26 cellular contexts compared by ENCODE assay signal in genomic region chr12:107119091-107119490, GRCh38. TPM values are rescaled to one million over a fixed set of nuclear protein-coding genes. Genes with fewer than 3 reads are reported as not detected.
A peak's percentile ranks its signal among the peaks of the same experiment; 100 is the strongest.
DNase-seq lines count a peak whose midpoint lies in the region; ATAC-seq, FAIRE-seq and TF ChIP-seq lines count a peak whose summit lies in the region.
"Had no signal": no experiment of that assay in that cellular context is flagged by ENCODE, and none has a peak within 500 bp of the region (broad histone marks: within the 10 kb centered on the region; RNA-seq: fewer than 3 reads in every experiment).

No MANE protein-coding gene starts in this region.

- no peak overlapping the region for H2BK20ac ChIP-seq in H1 (ENCODE audit: low read length)

- H3K4me1 Mint-ChIP-seq in activated naive CD8-positive, alpha-beta T cell treated with anti-CD3 and anti-CD28 coated beads for 36 hours = no peaks in the 10 kb centered on the region

- 96% methylated on average over 3 of the region's 3 CpGs; no CpG with 5 or more reads in 1 of the 2 experiments for WGBS in H1 (ENCODE audit: extremely low coverage in 1 of 2, insufficient coverage in 1 of 2, insufficient read length in 1 of 2, insufficient replicate concordance in 2 of 2, low coverage in 1 of 2, low lambda C conversion rate in 2 of 2, missing lambda C conversion rate in 1 of 2), 2 experiments
- 33 to 60% (median 43%) methylated on average over 3 of the region's 3 CpGs for WGBS in small intestine, 3 donors

- H2BK120ac ChIP-seq in H1 (replicated peaks; ENCODE audit: low read depth, low read length) = no peak overlapping the region

- H3K27me3 ChIP-seq in H1 (replicated peaks in 1 of 4; ENCODE audit: control insufficient read depth in 3 of 4, extremely low read depth in 1 of 4, insufficient read depth in 3 of 4, low read length in 3 of 4) (no peaks in the 10 kb centered on the region), small intestine (ENCODE audit: control insufficient read depth in 2 of 2, insufficient read depth in 2 of 2, low read length in 2 of 2) (peaks cover 0 to 3% of the 10 kb centered on the region in 2 donors)
- H3K27me3 ChIP-seq: BLaER1 treated with 17β-estradiol and CSF1 and Interleukin-3, amounts not matched to agents 10 nM and 100 nM had no signal

- no peak overlapping the region for H3K14ac ChIP-seq in H1 (ENCODE audit: insufficient read length)

- H2AFZ ChIP-seq in H1 (ENCODE audit: low read length) = 0 out of 2 replicates have a peak overlapping the region, but pooled peaks have one; percentile 30

- TF ChIP-seq POLR2A in H1 (IDR thresholded peaks at IDR 0.05; ENCODE audit: control extremely low read depth in 1 of 2, low read depth in 2 of 2, low read length in 2 of 2) (no peak), GM18505 (IDR thresholded peaks at IDR 0.05; ENCODE audit: borderline replicate concordance, extremely low read depth, insufficient read depth, insufficient read length) (no peak)

- POLR2A ChIA-PET in H1 (lab: Charles Lee; ENCODE audit: partially characterized antibody) = no interaction called here

- H3K9ac ChIP-seq in H1 (replicated peaks in 1 of 4; ENCODE audit: extremely low read depth in 1 of 4, low read depth in 3 of 4, low read length in 3 of 4) = no peak overlapping the region
- H3K9ac ChIP-seq: BLaER1 treated with 17β-estradiol and CSF1 and Interleukin-3, amounts not matched to agents 10 nM and 100 nM had no signal

- ATAC-seq in mucosa of descending colon (peak; percentile 86), GM18505 (IDR thresholded peaks at IDR 0.05; ENCODE audit: unreplicated experiment) (no peak), GM18861 (IDR thresholded peaks at IDR 0.05; ENCODE audit: unreplicated experiment) (no peak)
- ATAC-seq: A549; CD8-positive, alpha-beta T cell; GM12878 had no signal

- no peak overlapping the region for H4K8ac ChIP-seq in H1 (ENCODE audit: extremely low read depth, insufficient read depth, low read length)

- no peak overlapping the region for H2BK5ac ChIP-seq in H1 (ENCODE audit: low read depth, low read length)

- no peak overlapping the region for H4K5ac ChIP-seq in H1 (ENCODE audit: insufficient read length, low read depth, low read length)

- H3K4me3 ChIP-seq in H1 (ENCODE audit: extremely low read depth in 1 of 4, insufficient read depth in 2 of 4, low read depth in 3 of 4, low read length in 4 of 4) = no peak overlapping the region
- no peak overlapping the region for H3K4me3 ChIP-seq in mucosa of descending colon
- no peak overlapping the region for H3K4me3 ChIP-seq in small intestine (ENCODE audit: low read depth in 1 of 2, low read length in 2 of 2)
- H3K4me3 ChIP-seq: A549; BLaER1 treated with 17β-estradiol and CSF1 and Interleukin-3, amounts not matched to agents 10 nM and 100 nM; GM12878 had no signal

- H3K27ac ChIP-seq in H1 (ENCODE audit: low read depth, low read length) = no peak overlapping the region
- no peak overlapping the region for H3K27ac ChIP-seq in small intestine (ENCODE audit: low read depth in 1 of 2, low read length in 1 of 2)
- H3K27ac ChIP-seq: 22Rv1; A549; BLaER1 treated with 17β-estradiol and CSF1 and Interleukin-3, amounts not matched to agents 10 nM and 100 nM; C4-2B had no signal

- H4K20me1 ChIP-seq in H1 (replicated peaks in 1 of 2; ENCODE audit: control insufficient read depth in 1 of 2, insufficient read depth in 2 of 2, low read length in 2 of 2) = no peaks in the 10 kb centered on the region
- H4K20me1 ChIP-seq: BLaER1 treated with 17β-estradiol and CSF1 and Interleukin-3, amounts not matched to agents 10 nM and 100 nM had no signal

- H3K79me1 ChIP-seq in H1 (ENCODE audit: low read depth, low read length) = no peaks in the 10 kb centered on the region

- H3K9me3 Mint-ChIP-seq in activated naive CD8-positive, alpha-beta T cell treated with anti-CD3 and anti-CD28 coated beads for 36 hours = no peaks in the 10 kb centered on the region
- H3K9me3 Mint-ChIP-seq: CD4-positive, alpha-beta T cell; CD8-positive, alpha-beta T cell had no signal

- H3K4me3 Mint-ChIP-seq in activated naive CD8-positive, alpha-beta T cell treated with anti-CD3 and anti-CD28 coated beads for 36 hours = no peak overlapping the region
- H3K4me3 Mint-ChIP-seq: B cell; CD4-positive, alpha-beta T cell; CD8-positive, alpha-beta T cell had no signal

- no peak for DNase-seq in D721Med (ENCODE audit: insufficient read length, low spot score)
- DNase-seq in H1 (ENCODE audit: low read depth in 1 of 2, low spot score in 2 of 2) = no peak
- no peak for DNase-seq in mucosa of descending colon
- peak; percentile 63 for DNase-seq in small intestine
- no peak for DNase-seq in activated naive CD8-positive, alpha-beta T cell treated with anti-CD3 and anti-CD28 coated beads for 36 hours
- DNase-seq: AML-193; Caco-2; Calu3; CD4-positive, alpha-beta T cell; CD8-positive, alpha-beta T cell; DMS 273 treated with DMSO at 0.1 percent for 48 hours; DMS153; DMS53; DMS79; DND-41; EL; GDM1 had no signal

- no peak overlapping the region for H3K27ac Mint-ChIP-seq in activated naive CD8-positive, alpha-beta T cell treated with anti-CD3 and anti-CD28 coated beads for 36 hours
- H3K27ac Mint-ChIP-seq: B cell; CD4-positive, alpha-beta T cell; CD8-positive, alpha-beta T cell had no signal

- FAIRE-seq in D721Med (lab: Jason Lieb, UNC) (peak; percentile 38), H1 (lab: Jason Lieb, UNC) (no peak), small intestine (lab: Jason Lieb, UNC) (no peak)
- FAIRE-seq: A549, GM12878, GM12892 had no signal

- TF ChIP-seq EP300 in H1 (IDR thresholded peaks at IDR 0.05; ENCODE audit: borderline replicate concordance in 1 of 2, low read depth in 2 of 2, low read length in 2 of 2) = no peak

- no peak overlapping the region for H2BK15ac ChIP-seq in H1 (ENCODE audit: low read length)

- H3K27me3 Mint-ChIP-seq in activated naive CD8-positive, alpha-beta T cell treated with anti-CD3 and anti-CD28 coated beads for 36 hours = peaks cover 16% of the 10 kb centered on the region

- H3K4me1 ChIP-seq in H1 (replicated peaks in 1 of 4; ENCODE audit: control insufficient read depth in 3 of 4, insufficient read depth in 4 of 4, low read length in 3 of 4) = peaks cover 0 to 4% (median 1%) of the 10 kb centered on the region in 4 experiments; a peak in 4 of 7 replicates
- peaks cover 4% of the 10 kb centered on the region for H3K4me1 ChIP-seq in mucosa of descending colon (ENCODE audit: low read depth)
- peaks cover 0 to 4% of the 10 kb centered on the region in 2 donors for H3K4me1 ChIP-seq in small intestine (ENCODE audit: control insufficient read depth in 2 of 2, insufficient read depth in 1 of 2, low read depth in 1 of 2, low read length in 1 of 2)
- H3K4me1 ChIP-seq: A549, Caco-2 had no signal

- no peak overlapping the region for H3K23ac ChIP-seq in H1 (ENCODE audit: insufficient read length)

- no peak overlapping the region for H2BK12ac ChIP-seq in H1 (ENCODE audit: low read depth, low read length)

- TF ChIP-seq RAD21 in H1 (IDR thresholded peaks at IDR 0.05 in 1 of 2, conservative IDR thresholded peaks at IDR 0.05 in 1 of 2; ENCODE audit: low read depth in 2 of 2, low read length in 2 of 2) = no peak

- CTCF ChIA-PET in H1 (lab: Charles Lee; ENCODE audit: partially characterized antibody) = interaction anchor here (0.5 to 9.2 kb wide), 4 partner anchors 12 to 85 kb away, joined by 3 to 77 read pairs (median 10); no protein-coding TSS in a partner anchor

- no peaks in the 10 kb centered on the region for H3K23me2 ChIP-seq in H1 (ENCODE audit: low read depth, low read length)

- H3K18ac ChIP-seq in H1 (ENCODE audit: extremely low read depth, low read length) = no peak overlapping the region

- H3K36me3 ChIP-seq in H1 (ENCODE audit: control insufficient read depth in 2 of 4, insufficient read depth in 4 of 4, low read length in 3 of 4) (no peaks in the 10 kb centered on the region), mucosa of descending colon (ENCODE audit: low read depth) (no peaks in the 10 kb centered on the region), small intestine (ENCODE audit: control insufficient read depth in 2 of 2, insufficient read depth in 2 of 2, low read length in 2 of 2) (no peaks in the 10 kb centered on the region)
- H3K36me3 ChIP-seq: BLaER1 treated with 17β-estradiol and CSF1 and Interleukin-3, amounts not matched to agents 10 nM and 100 nM had no signal

- intact Hi-C loops in mucosa of descending colon (cut with DNase I, micrococcal nuclease) = no loop called here

- H3K9me3 ChIP-seq in H1 (ENCODE audit: insufficient read depth in 2 of 2, low read depth in 1 of 2, low read length in 1 of 2) (no peaks in the 10 kb centered on the region), mucosa of descending colon (no peaks in the 10 kb centered on the region), small intestine (ENCODE audit: control insufficient read depth, low read depth) (no peaks in the 10 kb centered on the region)
- H3K9me3 ChIP-seq: A549 had no signal

- no peak overlapping the region for H4K91ac ChIP-seq in H1 (replicated peaks; ENCODE audit: insufficient read length, low read length)

- H2AK5ac ChIP-seq in H1 (ENCODE audit: low read depth, low read length) = no peak overlapping the region

- no peak overlapping the region for H3K56ac ChIP-seq in H1 (replicated peaks; ENCODE audit: insufficient read length, low read depth, low read length)

- H3K4ac ChIP-seq in H1 (replicated peaks; ENCODE audit: insufficient read length, low read depth, low read length) = no peak overlapping the region

- no peak for TF ChIP-seq CTCF in D721Med (IDR thresholded peaks at IDR 0.05; ENCODE audit: insufficient read depth, missing control alignments)
- no peak for TF ChIP-seq CTCF in H1 (IDR thresholded peaks at IDR 0.05; ENCODE audit: control extremely low read depth in 1 of 3, insufficient read depth in 1 of 3, low read depth in 1 of 3, low read length in 3 of 3)
- no peak for TF ChIP-seq CTCF in mucosa of descending colon (IDR thresholded peaks at IDR 0.05)

- H3K4me2 ChIP-seq in H1 (ENCODE audit: insufficient read depth in 1 of 2, low read depth in 2 of 2, low read length in 2 of 2) = no peak overlapping the region
- H3K4me2 ChIP-seq: A549; BLaER1 treated with 17β-estradiol and CSF1 and Interleukin-3, amounts not matched to agents 10 nM and 100 nM had no signal

- no peaks in the 10 kb centered on the region for H3K36me3 Mint-ChIP-seq in activated naive CD8-positive, alpha-beta T cell treated with anti-CD3 and anti-CD28 coated beads for 36 hours
- H3K36me3 Mint-ChIP-seq: CD8-positive, alpha-beta T cell had no signal

- H3K79me2 ChIP-seq in H1 (ENCODE audit: control insufficient read depth in 1 of 2, insufficient read depth in 2 of 2, low read length in 2 of 2) = no peaks in the 10 kb centered on the region

RNA-seq across cellular contexts. Expression of gene CRY1, which starts 25.7 kb away (rescaled TPM):
- 25.1 TPM in 2 replicates for total RNA-seq in H1 (2021; fragmentation: NEBNext Ultra II Directional; extraction: Animal tissue kit (Norgen Biotek cat#: 25700))
- polyA plus RNA-seq in H1 (2011; rRNA removed) = 13.6 and 20.4 TPM in 2 replicates
- polyA plus RNA-seq in H1 (2011; cell fraction: cytosol; rRNA removed) = 9.9 TPM
- 13.8 TPM for polyA plus RNA-seq in H1 (2011; cell fraction: nucleus; rRNA removed)
- 10.0 to 10.6 TPM (median 10.3 TPM) in 4 replicates for polyA plus RNA-seq in H1 (2012, experiment 1 of 2)
- 2.0 TPM for polyA plus RNA-seq in H1 (2012, experiment 2 of 2)
- polyA plus RNA-seq in H1 (2013, experiment 1 of 2) = 15.1 TPM
- polyA plus RNA-seq in H1 (2013, experiment 2 of 2) = 14.4 TPM
- polyA minus RNA-seq in H1 (2011; rRNA and poly(A)+ RNA removed) = 8.5 and 9.7 TPM in 2 replicates
- polyA minus RNA-seq in H1 (2011; cell fraction: cytosol; rRNA and poly(A)+ RNA removed) = 12.1 TPM
- polyA minus RNA-seq in H1 (2011; cell fraction: nucleus; rRNA and poly(A)+ RNA removed) = 21.3 TPM
- 10 to 100 TPM; 11.4 to 22.8 (median 15.5) TPM for total RNA-seq in mucosa of descending colon
- 10 to 100 TPM in 1 of 3 donors, 1 to 10 TPM in 2; 8.1 to 17.4 (median 9.5) TPM for polyA plus RNA-seq in small intestine
- 10 to 100 TPM; 29.3 to 30.3 TPM for total RNA-seq in activated naive CD8-positive, alpha-beta T cell treated with anti-CD3 and anti-CD28 coated beads for 36 hours
